Comparison of ENCODE assay signal across 20 cellular contexts in genomic region chr12:7678744-7679143, GRCh38. TPM values are rescaled to one million over a fixed set of nuclear protein-coding genes. Genes with fewer than 3 reads are reported as not detected.
"Had no signal": no experiment of that assay in that cellular context is flagged by ENCODE, and none has a peak within 500 bp of the region (broad histone marks: within the 10 kb centered on the region; RNA-seq: fewer than 3 reads in every experiment).

No MANE protein-coding gene starts in this region.

- H3K27me3 ChIP-seq: ascending aorta, pancreas, sigmoid colon, testis had no signal

- H3K4me3 ChIP-seq: ascending aorta, mucosa of descending colon, pancreas, sigmoid colon, testis, upper lobe of right lung had no signal

- ATAC-seq: activated naive CD8-positive, alpha-beta T cell treated with anti-CD3 and anti-CD28 coated beads, Interleukin-2, amount 50 U/mL, for 24 hours; activated T-helper 17 cell treated with anti-CD3 and anti-CD28 coated beads, Interleukin-2, amount 50 U/mL, for 72 hours; effector memory CD8-positive, alpha-beta T cell; left lobe of liver; mucosa of descending colon; naive thymus-derived CD4-positive, alpha-beta T cell; pancreas; stimulated activated naive CD8-positive, alpha-beta T cell treated with anti-CD3 and anti-CD28 coated beads, Interleukin-15, amount 100 ng/mL, for 72 hours; upper lobe of right lung had no signal

- H3K27ac Mint-ChIP-seq: activated naive CD8-positive, alpha-beta T cell treated with anti-CD3 and anti-CD28 coated beads, Interleukin-2, amount 50 U/mL, for 24 hours; activated T-helper 17 cell treated with anti-CD3 and anti-CD28 coated beads, Interleukin-2, amount 50 U/mL, for 72 hours; effector memory CD8-positive, alpha-beta T cell; naive thymus-derived CD4-positive, alpha-beta T cell; stimulated activated naive CD8-positive, alpha-beta T cell treated with anti-CD3 and anti-CD28 coated beads, Interleukin-15, amount 100 ng/mL, for 72 hours had no signal

- H3K4me1 ChIP-seq: ascending aorta, pancreas, sigmoid colon, testis, upper lobe of right lung had no signal

- DNase-seq: activated CD4-positive, alpha-beta T cell treated with anti-CD3 and anti-CD28 coated beads, Interleukin-2, amount 50 U/mL, for 48 hours; activated naive CD4-positive, alpha-beta T cell treated with Interleukin-2 at 50 U/mL for 16 hours; activated naive CD8-positive, alpha-beta T cell treated with anti-CD3 and anti-CD28 coated beads, Interleukin-2, amount 50 U/mL, for 24 hours; dermis blood vessel endothelial cell; effector memory CD8-positive, alpha-beta T cell; erythroblast; mammary epithelial cell; mucosa of descending colon; naive thymus-derived CD4-positive, alpha-beta T cell; pancreas; sigmoid colon; stimulated activated CD4-positive, alpha-beta T cell treated with anti-CD3 and anti-CD28 coated beads, Interleukin-1b, Interleukin-23, amount 100 ng/mL, for 48 hours; stimulated activated naive CD8-positive, alpha-beta T cell treated with anti-CD3 and anti-CD28 coated beads, Interleukin-15, amount 100 ng/mL, for 72 hours; testis; upper lobe of right lung had no signal

- H3K36me3 ChIP-seq: ascending aorta, pancreas, sigmoid colon, upper lobe of right lung had no signal

- H3K9me3 ChIP-seq: ascending aorta, mucosa of descending colon, pancreas, sigmoid colon, testis, upper lobe of right lung had no signal

- H3K36me3 Mint-ChIP-seq: naive thymus-derived CD4-positive, alpha-beta T cell had no signal

- H3K9me3 Mint-ChIP-seq: activated naive CD8-positive, alpha-beta T cell treated with anti-CD3 and anti-CD28 coated beads, Interleukin-2, amount 50 U/mL, for 24 hours; activated T-helper 17 cell treated with anti-CD3 and anti-CD28 coated beads, Interleukin-2, amount 50 U/mL, for 72 hours; effector memory CD8-positive, alpha-beta T cell; naive thymus-derived CD4-positive, alpha-beta T cell; stimulated activated naive CD8-positive, alpha-beta T cell treated with anti-CD3 and anti-CD28 coated beads, Interleukin-15, amount 100 ng/mL, for 72 hours had no signal

- H3K4me3 Mint-ChIP-seq: activated naive CD8-positive, alpha-beta T cell treated with anti-CD3 and anti-CD28 coated beads, Interleukin-2, amount 50 U/mL, for 24 hours; activated T-helper 17 cell treated with anti-CD3 and anti-CD28 coated beads, Interleukin-2, amount 50 U/mL, for 72 hours; effector memory CD8-positive, alpha-beta T cell; stimulated activated naive CD8-positive, alpha-beta T cell treated with anti-CD3 and anti-CD28 coated beads, Interleukin-15, amount 100 ng/mL, for 72 hours had no signal

RNA-seq across cellular contexts. Expression of gene APOBEC1, which starts 13.0 kb away (rescaled TPM):
- total RNA-seq: activated T-helper 17 cell treated with anti-CD3 and anti-CD28 coated beads, Interleukin-2, amount 50 U/mL, for 72 hours; ascending aorta; bronchial epithelial cell; chondrocyte; dermis blood vessel endothelial cell; left lobe of liver; mammary epithelial cell; naive thymus-derived CD4-positive, alpha-beta T cell; sigmoid colon; upper lobe of right lung had no signal

RNA-seq across cellular contexts. Expression of gene GDF3, which starts 16.8 kb away (rescaled TPM):
- total RNA-seq: activated T-helper 17 cell treated with anti-CD3 and anti-CD28 coated beads, Interleukin-2, amount 50 U/mL, for 72 hours; ascending aorta; bronchial epithelial cell; chondrocyte; left lobe of liver; mammary epithelial cell; mucosa of descending colon; naive thymus-derived CD4-positive, alpha-beta T cell; pancreas; sigmoid colon; testis had no signal

RNA-seq across cellular contexts. Expression of gene DPPA3, which starts 32.5 kb away (rescaled TPM):
- total RNA-seq: activated T-helper 17 cell treated with anti-CD3 and anti-CD28 coated beads, Interleukin-2, amount 50 U/mL, for 72 hours; ascending aorta; bronchial epithelial cell; chondrocyte; dermis blood vessel endothelial cell; left lobe of liver; mammary epithelial cell; mucosa of descending colon; naive thymus-derived CD4-positive, alpha-beta T cell; pancreas; sigmoid colon; upper lobe of right lung had no signal
